In genomic region chr13:50421457-50422130, GRCh38 we compare ENCODE assay signal across 10 cellular contexts.
A peak's percentile ranks its signal among the peaks of the same experiment; 100 is the strongest.
DNase-seq lines count a peak whose midpoint lies in the region; ATAC-seq, FAIRE-seq and TF ChIP-seq lines count a peak whose summit lies in the region.
"Had no signal": no experiment of that assay in that cellular context is flagged by ENCODE, and none has a peak within 500 bp of the region (broad histone marks: within the 10 kb centered on the region; RNA-seq: fewer than 3 reads in every experiment).

No MANE protein-coding gene starts in this region.

- peaks cover 3% of the 10 kb centered on the region for H3K27me3 Mint-ChIP-seq in activated CD8-positive, alpha-beta memory T cell treated with anti-CD3 and anti-CD28 coated beads, Interleukin-2, amount 10 ng/mL, durations not matched to agents 7 days and 5 days
- H3K27me3 Mint-ChIP-seq: activated T-cell treated with anti-CD3 and anti-CD28 coated beads, Interleukin-2, amount 50 U/mL, for 24 hours had no signal

- H3K4me1 ChIP-seq in PC-3 (ENCODE audit: insufficient read depth, low read length) (peaks cover 21% of the 10 kb centered on the region), esophagus muscularis mucosa (peaks cover 46 to 55% (median 51%) of the 10 kb centered on the region in 4 donors), small intestine (ENCODE audit: control insufficient read depth in 2 of 2, insufficient read depth in 1 of 2, low read depth in 1 of 2, low read length in 1 of 2) (peaks cover 0 to 6% of the 10 kb centered on the region in 2 donors)

- WGBS in esophagus muscularis mucosa: 27% methylated on average over 2 of the region's 2 CpGs
- WGBS in small intestine, 3 donors: 22 to 32% (median 29%) methylated on average over 2 of the region's 2 CpGs

- intact Hi-C loops in PC-3 (cut with micrococcal nuclease) (loop anchor here (5.0 kb wide), 2 partner anchors 64 to 111 kb away; no protein-coding TSS in a partner anchor), esophagus muscularis mucosa (cut with DNase I) (no loop called here)

- no peak for TF ChIP-seq EP300 in esophagus muscularis mucosa (IDR thresholded peaks at IDR 0.05)

- no peaks in the 10 kb centered on the region for H4K20me1 ChIP-seq in PC-3 (ENCODE audit: low read length)

- no peaks in the 10 kb centered on the region for H3K9me3 Mint-ChIP-seq in activated CD8-positive, alpha-beta memory T cell treated with anti-CD3 and anti-CD28 coated beads, Interleukin-2, amount 10 ng/mL, durations not matched to agents 7 days and 5 days (ENCODE audit: low read depth)
- H3K9me3 Mint-ChIP-seq: activated T-cell treated with anti-CD3 and anti-CD28 coated beads, Interleukin-2, amount 50 U/mL, for 24 hours had no signal

- no peak for TF ChIP-seq CTCF in PC-3 (conservative IDR thresholded peaks at IDR 0.05; ENCODE audit: low read depth, low read length)
- no peak for TF ChIP-seq CTCF in esophagus muscularis mucosa (IDR thresholded peaks at IDR 0.05)

- no peak overlapping the region for H3K4me3 Mint-ChIP-seq in activated CD8-positive, alpha-beta memory T cell treated with anti-CD3 and anti-CD28 coated beads, Interleukin-2, amount 10 ng/mL, durations not matched to agents 7 days and 5 days
- H3K4me3 Mint-ChIP-seq: activated T-cell treated with anti-CD3 and anti-CD28 coated beads, Interleukin-2, amount 50 U/mL, for 24 hours had no signal

- TF ChIP-seq POLR2A in esophagus muscularis mucosa (IDR thresholded peaks at IDR 0.05; ENCODE audit: low read depth): no peak

- no peak for ATAC-seq in activated CD8-positive, alpha-beta memory T cell treated with anti-CD3 and anti-CD28 coated beads, Interleukin-2, amount 10 ng/mL, durations not matched to agents 7 days and 5 days
- ATAC-seq in PC-3: peak; percentile 97
- ATAC-seq in GM19467 (IDR thresholded peaks at IDR 0.05; ENCODE audit: unreplicated experiment): no peak

- no TSS peak for BruUV-seq in PC-3 (replicated peaks; lab: Mats Ljungman, UMichigan)

- H3K4me3 ChIP-seq in PC-3 (ENCODE audit: low read length): no peak overlapping the region
- no peak overlapping the region for H3K4me3 ChIP-seq in esophagus muscularis mucosa
- peak overlapping the region in 1 of 2 donors; percentile 32 for H3K4me3 ChIP-seq in small intestine (ENCODE audit: low read depth in 1 of 2, low read length in 2 of 2)

- H3K27ac ChIP-seq in PC-3 (ENCODE audit: low read length): peak overlapping the region; percentile 52
- H3K27ac ChIP-seq in esophagus muscularis mucosa (replicated peaks in 1 of 4): peak overlapping the region; percentile 8 to 53 (median 45)
- H3K27ac ChIP-seq in small intestine (ENCODE audit: low read depth in 1 of 2, low read length in 1 of 2): no peak overlapping the region

- H3K27me3 ChIP-seq in PC-3 (ENCODE audit: low read length) (no peaks in the 10 kb centered on the region), esophagus muscularis mucosa (no peaks in the 10 kb centered on the region), small intestine (ENCODE audit: control insufficient read depth in 2 of 2, insufficient read depth in 2 of 2, low read length in 2 of 2) (no peaks in the 10 kb centered on the region)

- CTCF ChIA-PET in activated CD8-positive, alpha-beta memory T cell treated with anti-CD3 and anti-CD28 coated beads, Interleukin-2, amount 10 ng/mL, durations not matched to agents 7 days and 5 days (lab: Charles Lee): interaction anchor here (1.6 kb wide), 1 partner anchor 424 kb away, joined by 5 read pairs; the partner anchor contains the start of gene TRIM13
- CTCF ChIA-PET in PC-3 (lab: Charles Lee): no interaction called here

- DNase-seq in activated CD8-positive, alpha-beta memory T cell treated with anti-CD3 and anti-CD28 coated beads, Interleukin-2, amount 10 ng/mL, durations not matched to agents 7 days and 5 days: no peak
- DNase-seq in activated CD8-positive, alpha-beta memory T cell treated with anti-CD3 and anti-CD28 coated beads for 24 hours: no peak
- DNase-seq in PC-3: peak; percentile 69
- DNase-seq in esophagus muscularis mucosa (ENCODE audit: extremely low spot score): no peak
- DNase-seq in small intestine: peak; percentile 43
- no peak for DNase-seq in NCI-H524 (lab: John Stamatoyannopoulos, UW)
- no peak for DNase-seq in stimulated activated naive CD4-positive, alpha-beta T cell treated with Interleukin-2 at 50 U/mL for 16 hours (lab: John Stamatoyannopoulos, UW)
- DNase-seq: activated T-cell treated with anti-CD3 and anti-CD28 coated beads, Interleukin-2, amount 50 U/mL, for 24 hours; AML-193 had no signal

- H2AFZ ChIP-seq in PC-3 (ENCODE audit: low read length): no peak overlapping the region

- H3K9me3 ChIP-seq in PC-3 (ENCODE audit: low read length) (no peaks in the 10 kb centered on the region), esophagus muscularis mucosa (no peaks in the 10 kb centered on the region), small intestine (ENCODE audit: control insufficient read depth, low read depth) (no peaks in the 10 kb centered on the region)

- no peaks in the 10 kb centered on the region for H3K79me2 ChIP-seq in PC-3 (ENCODE audit: low read length)

- FAIRE-seq in small intestine (lab: Jason Lieb, UNC): no peak

- H3K9ac ChIP-seq in PC-3 (ENCODE audit: low read length): no peak overlapping the region

- H3K27ac Mint-ChIP-seq in activated CD8-positive, alpha-beta memory T cell treated with anti-CD3 and anti-CD28 coated beads, Interleukin-2, amount 10 ng/mL, durations not matched to agents 7 days and 5 days: peak overlapping the region; percentile 64

- H3K4me1 Mint-ChIP-seq in activated CD8-positive, alpha-beta memory T cell treated with anti-CD3 and anti-CD28 coated beads, Interleukin-2, amount 10 ng/mL, durations not matched to agents 7 days and 5 days: peaks cover 20% of the 10 kb centered on the region

- no peaks in the 10 kb centered on the region for H3K9me2 ChIP-seq in PC-3 (replicated peaks; ENCODE audit: low read length)

- POLR2A ChIA-PET in PC-3 (lab: Charles Lee; ENCODE audit: unreplicated experiment): no interaction called here

- H3K36me3 ChIP-seq in PC-3 (ENCODE audit: low read depth, low read length) (no peaks in the 10 kb centered on the region), esophagus muscularis mucosa (no peaks in the 10 kb centered on the region), small intestine (ENCODE audit: control insufficient read depth in 2 of 2, insufficient read depth in 2 of 2, low read length in 2 of 2) (no peaks in the 10 kb centered on the region)

- H3K4me2 ChIP-seq in PC-3 (ENCODE audit: low read length): peak overlapping the region; percentile 47

- no peaks in the 10 kb centered on the region for H3F3A ChIP-seq in PC-3 (ENCODE audit: low read length, unreplicated experiment)

- no peaks in the 10 kb centered on the region for H3K36me3 Mint-ChIP-seq in activated CD8-positive, alpha-beta memory T cell treated with anti-CD3 and anti-CD28 coated beads, Interleukin-2, amount 10 ng/mL, durations not matched to agents 7 days and 5 days

Comparison
In these comparisons a context has a peak if more than half of its experiments do, and no peak if none do; other contexts are left out.
1. DNase-seq: peak in PC-3 (single experiment) and small intestine (single experiment); none in activated CD8-positive, alpha-beta memory T cell treated with anti-CD3 and anti-CD28 coated beads, Interleukin-2, amount 10 ng/mL, durations not matched to agents 7 days and 5 days (single experiment), activated CD8-positive, alpha-beta memory T cell treated with anti-CD3 and anti-CD28 coated beads for 24 hours (single experiment), esophagus muscularis mucosa (single experiment), NCI-H524 (0 of 2) and stimulated activated naive CD4-positive, alpha-beta T cell treated with Interleukin-2 at 50 U/mL for 16 hours (single experiment).
2. H3K27ac ChIP-seq: peak in PC-3 (single experiment) and esophagus muscularis mucosa (4 of 4); none in small intestine (0 of 2).